1 cellular context compared by ENCODE assay signal in the genomic region with DNA sequence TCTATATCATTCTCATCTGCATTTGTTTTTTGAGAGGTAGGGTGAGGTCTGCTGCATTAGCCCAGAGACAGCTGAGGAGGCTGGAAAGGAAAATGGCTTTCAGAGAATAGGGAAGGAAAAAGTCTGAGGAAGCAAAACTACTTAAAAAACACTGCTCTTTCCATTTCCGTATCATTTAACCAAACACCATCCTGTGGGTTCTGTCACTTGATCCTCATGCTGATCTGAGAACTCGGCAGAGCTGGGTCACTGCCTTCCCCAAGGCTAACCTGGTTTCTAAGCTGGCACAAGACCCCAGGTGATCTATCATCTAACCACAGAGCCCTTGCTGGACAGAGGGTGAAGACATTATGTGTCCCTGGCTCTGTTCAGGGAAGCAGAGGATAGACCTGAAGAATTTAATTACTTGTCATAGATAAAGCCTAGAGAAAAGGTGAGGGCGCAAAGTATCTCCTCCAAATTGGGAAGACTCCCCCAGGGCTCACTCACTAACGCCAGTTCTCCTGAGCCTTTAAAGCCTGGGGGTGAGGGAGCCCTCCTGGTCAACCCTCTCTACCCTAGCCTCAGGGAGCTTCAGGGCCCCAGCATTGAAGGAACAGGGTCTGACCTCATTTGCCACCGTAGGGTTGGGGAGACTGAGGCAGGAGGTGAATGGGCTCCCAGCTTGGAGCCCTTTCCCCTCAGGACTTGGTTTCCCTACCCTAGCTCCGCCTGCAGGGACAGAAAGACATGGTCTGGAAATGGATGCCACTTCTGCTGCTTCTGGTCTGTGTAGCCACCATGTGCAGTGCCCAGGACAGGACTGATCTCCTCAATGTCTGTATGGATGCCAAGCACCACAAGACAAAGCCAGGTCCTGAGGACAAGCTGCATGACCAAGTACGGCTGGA.
TF ChIP-seq lines count a peak whose summit lies in the region.

No MANE protein-coding gene starts in this region.

TF ChIP-seq in WTC11, 78 proteins besides CTCF, POLR2A, EP300 and RAD21 (continued from another document):
- TF ChIP-seq, protein P1, sequence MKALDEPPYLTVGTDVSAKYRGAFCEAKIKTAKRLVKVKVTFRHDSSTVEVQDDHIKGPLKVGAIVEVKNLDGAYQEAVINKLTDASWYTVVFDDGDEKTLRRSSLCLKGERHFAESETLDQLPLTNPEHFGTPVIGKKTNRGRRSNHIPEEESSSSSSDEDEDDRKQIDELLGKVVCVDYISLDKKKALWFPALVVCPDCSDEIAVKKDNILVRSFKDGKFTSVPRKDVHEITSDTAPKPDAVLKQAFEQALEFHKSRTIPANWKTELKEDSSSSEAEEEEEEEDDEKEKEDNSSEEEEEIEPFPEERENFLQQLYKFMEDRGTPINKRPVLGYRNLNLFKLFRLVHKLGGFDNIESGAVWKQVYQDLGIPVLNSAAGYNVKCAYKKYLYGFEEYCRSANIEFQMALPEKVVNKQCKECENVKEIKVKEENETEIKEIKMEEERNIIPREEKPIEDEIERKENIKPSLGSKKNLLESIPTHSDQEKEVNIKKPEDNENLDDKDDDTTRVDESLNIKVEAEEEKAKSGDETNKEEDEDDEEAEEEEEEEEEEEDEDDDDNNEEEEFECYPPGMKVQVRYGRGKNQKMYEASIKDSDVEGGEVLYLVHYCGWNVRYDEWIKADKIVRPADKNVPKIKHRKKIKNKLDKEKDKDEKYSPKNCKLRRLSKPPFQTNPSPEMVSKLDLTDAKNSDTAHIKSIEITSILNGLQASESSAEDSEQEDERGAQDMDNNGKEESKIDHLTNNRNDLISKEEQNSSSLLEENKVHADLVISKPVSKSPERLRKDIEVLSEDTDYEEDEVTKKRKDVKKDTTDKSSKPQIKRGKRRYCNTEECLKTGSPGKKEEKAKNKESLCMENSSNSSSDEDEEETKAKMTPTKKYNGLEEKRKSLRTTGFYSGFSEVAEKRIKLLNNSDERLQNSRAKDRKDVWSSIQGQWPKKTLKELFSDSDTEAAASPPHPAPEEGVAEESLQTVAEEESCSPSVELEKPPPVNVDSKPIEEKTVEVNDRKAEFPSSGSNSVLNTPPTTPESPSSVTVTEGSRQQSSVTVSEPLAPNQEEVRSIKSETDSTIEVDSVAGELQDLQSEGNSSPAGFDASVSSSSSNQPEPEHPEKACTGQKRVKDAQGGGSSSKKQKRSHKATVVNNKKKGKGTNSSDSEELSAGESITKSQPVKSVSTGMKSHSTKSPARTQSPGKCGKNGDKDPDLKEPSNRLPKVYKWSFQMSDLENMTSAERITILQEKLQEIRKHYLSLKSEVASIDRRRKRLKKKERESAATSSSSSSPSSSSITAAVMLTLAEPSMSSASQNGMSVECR (CRISPR knock-in tag; IDR thresholded peaks at IDR 0.05; ENCODE audit: borderline replicate concordance), result no peak
- TF ChIP-seq, protein P2, sequence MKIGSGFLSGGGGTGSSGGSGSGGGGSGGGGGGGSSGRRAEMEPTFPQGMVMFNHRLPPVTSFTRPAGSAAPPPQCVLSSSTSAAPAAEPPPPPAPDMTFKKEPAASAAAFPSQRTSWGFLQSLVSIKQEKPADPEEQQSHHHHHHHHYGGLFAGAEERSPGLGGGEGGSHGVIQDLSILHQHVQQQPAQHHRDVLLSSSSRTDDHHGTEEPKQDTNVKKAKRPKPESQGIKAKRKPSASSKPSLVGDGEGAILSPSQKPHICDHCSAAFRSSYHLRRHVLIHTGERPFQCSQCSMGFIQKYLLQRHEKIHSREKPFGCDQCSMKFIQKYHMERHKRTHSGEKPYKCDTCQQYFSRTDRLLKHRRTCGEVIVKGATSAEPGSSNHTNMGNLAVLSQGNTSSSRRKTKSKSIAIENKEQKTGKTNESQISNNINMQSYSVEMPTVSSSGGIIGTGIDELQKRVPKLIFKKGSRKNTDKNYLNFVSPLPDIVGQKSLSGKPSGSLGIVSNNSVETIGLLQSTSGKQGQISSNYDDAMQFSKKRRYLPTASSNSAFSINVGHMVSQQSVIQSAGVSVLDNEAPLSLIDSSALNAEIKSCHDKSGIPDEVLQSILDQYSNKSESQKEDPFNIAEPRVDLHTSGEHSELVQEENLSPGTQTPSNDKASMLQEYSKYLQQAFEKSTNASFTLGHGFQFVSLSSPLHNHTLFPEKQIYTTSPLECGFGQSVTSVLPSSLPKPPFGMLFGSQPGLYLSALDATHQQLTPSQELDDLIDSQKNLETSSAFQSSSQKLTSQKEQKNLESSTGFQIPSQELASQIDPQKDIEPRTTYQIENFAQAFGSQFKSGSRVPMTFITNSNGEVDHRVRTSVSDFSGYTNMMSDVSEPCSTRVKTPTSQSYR (CRISPR knock-in tag; IDR thresholded peaks at IDR 0.05), result no peak
- no peak for TF ChIP-seq ZNF671 (CRISPR knock-in tag; IDR thresholded peaks at IDR 0.05)
- no peak for TF ChIP-seq OVOL2 (CRISPR knock-in tag; IDR thresholded peaks at IDR 0.05; ENCODE audit: borderline replicate concordance)
- TF ChIP-seq NR2C2 (CRISPR knock-in tag; IDR thresholded peaks at IDR 0.05), result no peak
- TF ChIP-seq SMAD4 (CRISPR knock-in tag; IDR thresholded peaks at IDR 0.05), result no peak
- no peak for TF ChIP-seq PRRX2 (CRISPR knock-in tag; IDR thresholded peaks at IDR 0.05)
- no peak for TF ChIP-seq ZNF512 (CRISPR knock-in tag; IDR thresholded peaks at IDR 0.05; ENCODE audit: borderline replicate concordance)
- no peak for TF ChIP-seq CDX4 (CRISPR knock-in tag; IDR thresholded peaks at IDR 0.05; ENCODE audit: borderline replicate concordance)
- no peak for TF ChIP-seq ZBTB43 (CRISPR knock-in tag; IDR thresholded peaks at IDR 0.05)
- no peak for TF ChIP-seq ATF2 (CRISPR knock-in tag; IDR thresholded peaks at IDR 0.05; ENCODE audit: borderline replicate concordance, low read depth)
- TF ChIP-seq, protein P3, sequence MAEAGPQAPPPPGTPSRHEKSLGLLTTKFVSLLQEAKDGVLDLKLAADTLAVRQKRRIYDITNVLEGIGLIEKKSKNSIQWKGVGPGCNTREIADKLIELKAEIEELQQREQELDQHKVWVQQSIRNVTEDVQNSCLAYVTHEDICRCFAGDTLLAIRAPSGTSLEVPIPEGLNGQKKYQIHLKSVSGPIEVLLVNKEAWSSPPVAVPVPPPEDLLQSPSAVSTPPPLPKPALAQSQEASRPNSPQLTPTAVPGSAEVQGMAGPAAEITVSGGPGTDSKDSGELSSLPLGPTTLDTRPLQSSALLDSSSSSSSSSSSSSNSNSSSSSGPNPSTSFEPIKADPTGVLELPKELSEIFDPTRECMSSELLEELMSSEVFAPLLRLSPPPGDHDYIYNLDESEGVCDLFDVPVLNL (CRISPR knock-in tag; IDR thresholded peaks at IDR 0.05; ENCODE audit: borderline replicate concordance, low read depth), result no peak
- no peak for TF ChIP-seq GABPB1 (CRISPR knock-in tag; IDR thresholded peaks at IDR 0.05)
- no peak for TF ChIP-seq CREM (CRISPR knock-in tag; IDR thresholded peaks at IDR 0.05)
